ENCODE assay signal across 19 cellular contexts in the genomic region with DNA sequence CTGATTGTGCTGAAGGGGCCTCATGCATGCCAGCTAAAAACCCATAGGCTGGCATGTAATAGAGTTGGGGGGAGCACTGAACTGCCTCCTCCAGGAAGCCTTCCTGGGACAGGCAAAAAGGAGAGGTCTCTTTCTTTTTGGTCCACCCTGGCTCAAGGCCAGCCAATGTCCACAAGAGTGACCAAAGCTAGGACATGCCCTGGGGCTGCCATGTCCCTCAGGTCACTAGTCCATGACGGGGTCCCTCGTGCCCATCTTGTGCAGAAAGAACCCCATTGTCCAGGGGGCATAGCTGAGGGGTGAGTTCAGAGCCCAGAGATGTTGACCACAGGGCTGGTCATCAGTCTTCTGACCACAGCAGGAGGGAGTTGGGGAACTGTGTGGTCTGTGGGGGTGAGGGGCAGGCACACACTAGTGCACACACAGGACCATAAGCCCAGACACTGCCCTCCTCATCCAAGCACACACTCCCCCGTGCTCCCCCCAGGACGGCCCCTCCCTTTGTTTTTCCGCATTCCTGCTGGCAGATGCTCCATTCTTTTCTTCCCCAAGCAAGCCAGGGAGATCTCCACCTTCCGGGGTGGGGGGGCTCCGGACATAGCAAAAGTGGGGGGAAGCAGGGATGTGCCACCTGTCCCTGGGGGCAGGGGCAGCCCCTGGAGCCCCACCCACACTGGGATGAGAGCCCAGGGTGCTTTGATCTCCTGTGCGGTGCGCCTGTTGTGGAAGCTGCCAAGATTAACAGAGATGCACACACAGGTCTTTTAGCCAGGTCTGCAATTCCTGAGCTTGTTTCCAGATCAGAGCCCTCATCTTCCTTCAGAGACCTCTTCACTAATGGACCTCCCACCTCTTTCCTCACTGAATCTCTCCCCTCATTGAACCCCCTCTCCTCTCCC. TPM values are rescaled to one million over a fixed set of nuclear protein-coding genes. Genes with fewer than 3 reads are reported as not detected.
A peak's percentile ranks its signal among the peaks of the same experiment; 100 is the strongest.
DNase-seq lines count a peak whose midpoint lies in the region; ATAC-seq and TF ChIP-seq lines count a peak whose summit lies in the region.
"Had no signal": no experiment of that assay in that cellular context is flagged by ENCODE, and none has a peak within 500 bp of the region (broad histone marks: within the 10 kb centered on the region; RNA-seq: fewer than 3 reads in every experiment).

No MANE protein-coding gene starts in this region.

- H3K27ac ChIP-seq in coronary artery = no peak overlapping the region
- H3K27ac ChIP-seq: epithelial cell of prostate, heart left ventricle, left ventricle myocardium inferior had no signal

- DNase-seq in EH (ENCODE audit: low read depth) = peak; percentile 12
- DNase-seq in LoVo (ENCODE audit: low spot score) = peak; percentile 15
- DNase-seq in coronary artery (ENCODE audit: low spot score) = peak; percentile 53
- DNase-seq in neural crest cell (ENCODE audit: low read depth, low spot score) = no peak
- DNase-seq in NCI-H2171 treated with DMSO at 0.1 percent for 48 hours (lab: John Stamatoyannopoulos, UW) = no peak
- no peak for DNase-seq in pons (ENCODE audit: low spot score)
- DNase-seq: activated CD8-positive, alpha-beta memory T cell treated with anti-CD3 and anti-CD28 coated beads, Interleukin-2, amount 50 U/mL, for 4 hours; activated naive CD8-positive, alpha-beta T cell treated with anti-CD3 and anti-CD28 coated beads, Interleukin-2, amount 10 ng/mL, durations not matched to agents 7 days and 5 days; CD8-positive, alpha-beta memory T cell; cerebellar nuclear complex; left ventricle myocardium inferior; NCI-H2029 treated with DMSO at 0.1 percent for 48 hours; NCI-H82; SHP77; stimulated activated naive CD8-positive, alpha-beta T cell treated with anti-CD3 and anti-CD28 coated beads, Interleukin-15, Interleukin-2, amounts not matched to agents 100 U/mL and 50 U/mL, for 24 hours had no signal

- peak overlapping the region; percentile 80 for H3K4me3 Mint-ChIP-seq in neural crest cell
- H3K4me3 Mint-ChIP-seq: activated naive CD8-positive, alpha-beta T cell treated with anti-CD3 and anti-CD28 coated beads, Interleukin-2, amount 10 ng/mL, durations not matched to agents 7 days and 5 days; CD8-positive, alpha-beta memory T cell had no signal

- ATAC-seq in HG03469 (IDR thresholded peaks at IDR 0.05; ENCODE audit: unreplicated experiment) = no peak
- ATAC-seq: heart left ventricle; sciatic nerve; stimulated activated naive CD8-positive, alpha-beta T cell treated with anti-CD3 and anti-CD28 coated beads, Interleukin-15, Interleukin-2, amounts not matched to agents 100 U/mL and 50 U/mL, for 24 hours had no signal

- TF ChIP-seq CTCF in coronary artery (IDR thresholded peaks at IDR 0.05) (no peak), neural crest cell (conservative IDR thresholded peaks at IDR 0.05) (no peak)

- peak overlapping the region; percentile 96 for H3K27ac Mint-ChIP-seq in neural crest cell (ENCODE audit: unreplicated experiment)
- H3K27ac Mint-ChIP-seq: activated naive CD8-positive, alpha-beta T cell treated with anti-CD3 and anti-CD28 coated beads, Interleukin-2, amount 10 ng/mL, durations not matched to agents 7 days and 5 days; CD8-positive, alpha-beta memory T cell had no signal

- peaks cover 90% of the 10 kb centered on the region for H3K4me1 Mint-ChIP-seq in neural crest cell
- H3K4me1 Mint-ChIP-seq: CD8-positive, alpha-beta memory T cell had no signal

- peaks cover 55% of the 10 kb centered on the region for H3K27me3 Mint-ChIP-seq in neural crest cell (ENCODE audit: low read depth)

- no peaks in the 10 kb centered on the region for H3K36me3 Mint-ChIP-seq in neural crest cell (ENCODE audit: low read depth)
- H3K36me3 Mint-ChIP-seq: activated naive CD8-positive, alpha-beta T cell treated with anti-CD3 and anti-CD28 coated beads, Interleukin-2, amount 10 ng/mL, durations not matched to agents 7 days and 5 days; CD8-positive, alpha-beta memory T cell had no signal

- no peak overlapping the region for H3K4me3 ChIP-seq in coronary artery
- H3K4me3 ChIP-seq: heart left ventricle, left ventricle myocardium inferior had no signal

- peaks cover 7% of the 10 kb centered on the region for H3K9me3 Mint-ChIP-seq in neural crest cell
- H3K9me3 Mint-ChIP-seq: activated naive CD8-positive, alpha-beta T cell treated with anti-CD3 and anti-CD28 coated beads, Interleukin-2, amount 10 ng/mL, durations not matched to agents 7 days and 5 days; CD8-positive, alpha-beta memory T cell had no signal

RNA-seq across cellular contexts. Expression of gene PHB1, which starts 25.2 kb away (rescaled TPM):
- 248 and 256 TPM in 2 replicates for total RNA-seq in neural crest cell

RNA-seq across cellular contexts. Expression of gene NGFR, which starts 55.2 kb away (rescaled TPM):
- total RNA-seq in neural crest cell = 322 and 334 TPM in 2 replicates

Comparison
In these comparisons a context has a peak if more than half of its experiments do, and no peak if none do; other contexts are left out.
1. DNase-seq: peak in EH (single experiment), LoVo (single experiment) and coronary artery (single experiment); none in neural crest cell (single experiment), NCI-H2171 treated with DMSO at 0.1 percent for 48 hours (single experiment) and pons (single experiment).